ENCODE assay signal across 27 cellular contexts in the genomic region with DNA sequence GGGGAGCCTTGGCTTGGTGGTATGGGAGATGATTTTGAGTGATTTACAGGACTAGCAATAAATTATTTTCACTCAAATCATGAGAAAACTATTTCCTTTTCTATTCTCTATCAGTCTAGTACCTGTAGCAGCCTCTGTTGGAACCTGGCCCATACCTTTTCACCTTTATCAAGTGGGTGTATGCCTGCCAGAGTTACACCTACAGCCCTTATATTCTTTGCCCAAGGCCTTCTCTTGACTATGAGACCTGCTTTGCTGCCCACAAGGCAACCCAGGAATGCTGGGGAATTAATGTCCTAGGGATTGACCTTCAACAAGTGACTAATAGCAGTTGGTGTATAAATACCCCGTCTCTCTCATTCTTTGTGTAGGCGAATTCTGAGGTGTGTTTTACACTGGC.
"Had no signal": no experiment of that assay in that cellular context is flagged by ENCODE, and none has a peak within 500 bp of the region (broad histone marks: within the 10 kb centered on the region; RNA-seq: fewer than 3 reads in every experiment).

No MANE protein-coding gene starts in this region.

- H3K36me3 ChIP-seq: SJCRH30 had no signal

- H3K4me1 ChIP-seq: SJCRH30 had no signal

- H3K9me3 ChIP-seq: SJCRH30 had no signal

- H3K4me2 ChIP-seq: KMS-11, PC-9 had no signal

- H2AFZ ChIP-seq: PC-9 had no signal

- DNase-seq: Karpas-422, KBM-7, MM.1S, MV-4-11, NCI-H1092, NCI-H1105, NCI-H1417 treated with DMSO at 0.1 percent for 48 hours, NCI-H1436 treated with DMSO at 0.1 percent for 48 hours, NCI-H1694 treated with DMSO at 0.1 percent for 48 hours, NCI-H187 treated with DMSO at 0.1 percent for 48 hours, NCI-H2029, NCI-H2081, NCI-H2171 treated with DMSO at 0.1 percent for 48 hours, NCI-H2227 treated with DMSO at 0.1 percent for 48 hours, NCI-H345, NCI-H446, NCI-H510A treated with DMSO at 0.1 percent for 48 hours, NCI-H524 treated with DMSO at 0.1 percent for 48 hours, NCI-H526 treated with DMSO at 0.1 percent for 48 hours, NCI-H774, PC-9, SHP77, SIG-M5, SJCRH30 had no signal

- H3K4me3 ChIP-seq: PC-9, SJCRH30, SK-N-MC had no signal

- H3K9ac ChIP-seq: KMS-11 had no signal

- H3K27me3 ChIP-seq: SJCRH30 had no signal

- H3K27ac ChIP-seq: KMS-11, PC-9, RWPE1, SJCRH30, SK-N-MC had no signal
